In the genomic region with DNA sequence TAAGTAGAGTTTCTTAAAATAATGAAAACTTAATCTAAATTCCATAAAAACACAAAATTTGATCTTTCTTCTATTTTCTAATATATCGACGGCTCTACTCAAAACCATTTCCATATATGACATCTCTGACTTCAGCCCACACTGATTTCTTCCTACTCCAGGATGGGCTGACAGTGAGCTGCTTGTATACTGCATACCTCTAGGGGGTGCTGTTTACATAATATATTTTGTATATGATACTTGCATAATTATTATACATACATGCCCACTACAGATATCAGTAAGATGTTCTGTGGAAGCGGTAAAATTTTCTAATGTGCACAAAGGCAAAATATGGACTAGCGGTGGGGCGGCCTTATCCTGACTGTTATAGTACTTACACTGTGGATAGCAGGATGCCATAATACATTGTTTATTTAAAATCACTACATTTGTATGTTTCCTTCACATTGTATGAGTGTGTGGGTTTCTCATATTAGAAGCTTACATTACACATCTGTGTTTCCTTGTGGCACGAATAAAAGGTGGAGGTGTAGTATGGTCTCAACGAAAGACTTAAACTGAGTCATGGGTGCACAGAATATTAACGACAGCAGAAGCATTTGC, we compare ENCODE assay signal across 8 cellular contexts.
DNase-seq lines count a peak whose midpoint lies in the region; ATAC-seq, FAIRE-seq and TF ChIP-seq lines count a peak whose summit lies in the region.

No MANE protein-coding gene starts in this region.

- no peak overlapping the region for H3K27ac Mint-ChIP-seq in endodermal cell

- no peaks in the 10 kb centered on the region for H3K79me2 ChIP-seq in OCI-LY1 (ENCODE audit: insufficient read depth, low read length)

- H2AFZ ChIP-seq in OCI-LY1 (ENCODE audit: low read length): no peak overlapping the region

- peaks cover 5% of the 10 kb centered on the region for H3K4me1 Mint-ChIP-seq in endodermal cell

- H4K20me1 ChIP-seq in OCI-LY1 (ENCODE audit: insufficient read depth, low read length): no peaks in the 10 kb centered on the region

- no peaks in the 10 kb centered on the region for H3K36me3 ChIP-seq in OCI-LY1 (ENCODE audit: insufficient read depth, low read length)
- no peaks in the 10 kb centered on the region for H3K36me3 ChIP-seq in endodermal cell (ENCODE audit: control insufficient read depth, insufficient read depth, low read length)
- no peaks in the 10 kb centered on the region for H3K36me3 ChIP-seq in small intestine (ENCODE audit: control insufficient read depth in 2 of 2, insufficient read depth in 2 of 2, low read length in 2 of 2)

- H3K4me1 ChIP-seq in OCI-LY1 (ENCODE audit: insufficient read depth, low read length, severe bottlenecking) (no peaks in the 10 kb centered on the region), endodermal cell (ENCODE audit: control insufficient read depth, insufficient read depth, low read length) (no peaks in the 10 kb centered on the region), small intestine (ENCODE audit: control insufficient read depth in 2 of 2, insufficient read depth in 1 of 2, low read depth in 1 of 2, low read length in 1 of 2) (no peaks in the 10 kb centered on the region)

- DNase-seq in EH (ENCODE audit: low read depth) (peak; percentile 15), HK-2 (ENCODE audit: unreplicated experiment) (peak; percentile 8), endodermal cell (no peak), small intestine (peak; percentile 7), T1000 (lab: John Stamatoyannopoulos, UW) (no peak), lower leg skin (ENCODE audit: low spot score in 2 of 2) (no peak)

- H3K4me3 ChIP-seq in OCI-LY1 (ENCODE audit: low read depth, low read length, poor library complexity, severe bottlenecking) (no peak overlapping the region), endodermal cell (ENCODE audit: low read length) (no peak overlapping the region), small intestine (ENCODE audit: low read depth in 1 of 2, low read length in 2 of 2) (no peak overlapping the region), lower leg skin (ENCODE audit: low read depth, poor library complexity, severe bottlenecking) (no peak overlapping the region)

- TF ChIP-seq POLR2A in lower leg skin (IDR thresholded peaks at IDR 0.05): no peak

- peaks cover 1% of the 10 kb centered on the region for H3K27me3 Mint-ChIP-seq in endodermal cell (ENCODE audit: insufficient read depth)

- peak; percentile 91 for ATAC-seq in GM21390 (IDR thresholded peaks at IDR 0.05; ENCODE audit: unreplicated experiment)

- no peaks in the 10 kb centered on the region for H3F3A ChIP-seq in OCI-LY1 (ENCODE audit: insufficient read depth, low read length)

- no peaks in the 10 kb centered on the region for H3K9me3 Mint-ChIP-seq in endodermal cell

- no peak for FAIRE-seq in small intestine (lab: Jason Lieb, UNC)

- H3K27me3 ChIP-seq in OCI-LY1 (ENCODE audit: insufficient read depth, low read length) (no peaks in the 10 kb centered on the region), endodermal cell (ENCODE audit: control insufficient read depth, insufficient read depth, low read length, poor library complexity, severe bottlenecking) (no peaks in the 10 kb centered on the region), small intestine (ENCODE audit: control insufficient read depth in 2 of 2, insufficient read depth in 2 of 2, low read length in 2 of 2) (no peaks in the 10 kb centered on the region)

- TF ChIP-seq CTCF in OCI-LY1 (IDR thresholded peaks at IDR 0.05; ENCODE audit: low read length): peak; percentile 69
- peak; percentile 92 for TF ChIP-seq CTCF in endodermal cell (conservative IDR thresholded peaks at IDR 0.05)
- no peak for TF ChIP-seq CTCF in lower leg skin (IDR thresholded peaks at IDR 0.05)

- H3K9me3 ChIP-seq in OCI-LY1 (ENCODE audit: low read length) (no peaks in the 10 kb centered on the region), endodermal cell (ENCODE audit: control insufficient read depth, low read length) (no peaks in the 10 kb centered on the region), small intestine (ENCODE audit: control insufficient read depth, low read depth) (no peaks in the 10 kb centered on the region)

- intact Hi-C loops in lower leg skin (cut with DNase I; ENCODE audit: low total_unique reads): no loop called here

- no peaks in the 10 kb centered on the region for H3K9me2 ChIP-seq in OCI-LY1 (ENCODE audit: low read depth, low read length)

- no peak overlapping the region for H3K27ac ChIP-seq in OCI-LY1 (ENCODE audit: low read depth, low read length, poor library complexity, severe bottlenecking)
- no peak overlapping the region for H3K27ac ChIP-seq in endodermal cell (ENCODE audit: low read depth, low read length)
- no peak overlapping the region for H3K27ac ChIP-seq in small intestine (ENCODE audit: low read depth in 1 of 2, low read length in 1 of 2)

- 60 to 90% methylated on average over 2 to 8 of the region's 8 CpGs for WGBS in endodermal cell (ENCODE audit: insufficient coverage in 1 of 2, insufficient read length in 1 of 2), 2 experiments
- WGBS in small intestine, 3 donors: 63 to 69% (median 66%) methylated on average over 8 of the region's 8 CpGs
- 57 to 64% methylated on average over 8 of the region's 8 CpGs for WGBS in lower leg skin, 2 donors

- no peak overlapping the region for H3K9ac ChIP-seq in OCI-LY1 (ENCODE audit: low read length)
- H3K9ac ChIP-seq in endodermal cell (ENCODE audit: extremely low read depth, low read length, poor library complexity, severe bottlenecking): no peak overlapping the region

- H3K4me3 Mint-ChIP-seq in endodermal cell: no peak overlapping the region

- H3K36me3 Mint-ChIP-seq in endodermal cell (ENCODE audit: low read depth): no peaks in the 10 kb centered on the region

- H3K4me2 ChIP-seq in OCI-LY1 (ENCODE audit: low read length): no peak overlapping the region

Comparison
In these comparisons a context has a peak if more than half of its experiments do, and no peak if none do; other contexts are left out.
1. DNase-seq: peak in EH (single experiment), HK-2 (single experiment) and small intestine (single experiment); none in endodermal cell (single experiment), T1000 (single experiment) and lower leg skin (0 of 2).
2. CTCF ChIP-seq: peak in OCI-LY1 (single experiment) and endodermal cell (single experiment); none in lower leg skin (0 of 3).